ENCODE assay signal across 8 cellular contexts in genomic region chr2:95166065-95166763, GRCh38. TPM values are rescaled to one million over a fixed set of nuclear protein-coding genes. Genes with fewer than 3 reads are reported as not detected.
DNase-seq lines count a peak whose midpoint lies in the region; ATAC-seq, FAIRE-seq and TF ChIP-seq lines count a peak whose summit lies in the region.

No MANE protein-coding gene starts in this region.

- H3K36me3 ChIP-seq in bronchial epithelial cell (ENCODE audit: control insufficient read depth, insufficient read depth, low read length), result no peaks in the 10 kb centered on the region

- H3K9me3 Mint-ChIP-seq in activated naive CD4-positive, alpha-beta T cell treated with anti-CD3 and anti-CD28 coated beads, Interleukin-2, amount 10 ng/mL, durations not matched to agents 7 days and 5 days, result peaks cover 10% of the 10 kb centered on the region

- peak; percentile 25 for ATAC-seq in HG03460 (IDR thresholded peaks at IDR 0.05; ENCODE audit: unreplicated experiment)

- H3K4me1 ChIP-seq in mononuclear cell (ENCODE audit: insufficient read depth, low read length), result peaks cover 14% of the 10 kb centered on the region

- H3K4me3 Mint-ChIP-seq in activated naive CD4-positive, alpha-beta T cell treated with anti-CD3 and anti-CD28 coated beads, Interleukin-2, amount 10 ng/mL, durations not matched to agents 7 days and 5 days, result peak overlapping the region; percentile 98

- DNase-seq in activated naive CD4-positive, alpha-beta T cell treated with anti-CD3 and anti-CD28 coated beads, Interleukin-2, amount 10 ng/mL, durations not matched to agents 7 days and 5 days, result no peak
- DNase-seq in activated naive CD4-positive, alpha-beta T cell (lab: John Stamatoyannopoulos, UW), result no peak
- DNase-seq in bronchial epithelial cell (ENCODE audit: low read depth) (no peak), cortex of kidney (lab: John Stamatoyannopoulos, UW) (no peak), hippocampal formation (lab: John Stamatoyannopoulos, UW) (no peak), NCI-H82 treated with DMSO at 0.1 percent for 48 hours (lab: John Stamatoyannopoulos, UW; ENCODE audit: unreplicated experiment) (no peak)

- H3K4me3 ChIP-seq in bronchial epithelial cell (ENCODE audit: low read depth, low read length) (peak overlapping the region; percentile 83), mononuclear cell (ENCODE audit: low read length) (peak overlapping the region; percentile 79)

- TF ChIP-seq CTCF in bronchial epithelial cell (IDR thresholded peaks at IDR 0.05; ENCODE audit: insufficient read depth, low read length, severe bottlenecking), result no peak

- no peaks in the 10 kb centered on the region for H3K27me3 Mint-ChIP-seq in activated naive CD4-positive, alpha-beta T cell treated with anti-CD3 and anti-CD28 coated beads, Interleukin-2, amount 10 ng/mL, durations not matched to agents 7 days and 5 days

- FAIRE-seq in bronchial epithelial cell (lab: Jason Lieb, UNC), result no peak

- peaks cover 19% of the 10 kb centered on the region for H3K36me3 Mint-ChIP-seq in activated naive CD4-positive, alpha-beta T cell treated with anti-CD3 and anti-CD28 coated beads, Interleukin-2, amount 10 ng/mL, durations not matched to agents 7 days and 5 days

- no peaks in the 10 kb centered on the region for H3K9me3 ChIP-seq in mononuclear cell (ENCODE audit: low read depth, low read length)

- CTCF ChIA-PET in activated naive CD4-positive, alpha-beta T cell treated with anti-CD3 and anti-CD28 coated beads, Interleukin-2, amount 10 ng/mL, durations not matched to agents 7 days and 5 days (lab: Charles Lee), result interaction anchor here (0.7 to 2.4 kb wide), 3 partner anchors 51 to 144 kb away, joined by 4 to 10 read pairs (median 4); no protein-coding TSS in a partner anchor

- peak overlapping the region; percentile 92 for H3K27ac Mint-ChIP-seq in activated naive CD4-positive, alpha-beta T cell treated with anti-CD3 and anti-CD28 coated beads, Interleukin-2, amount 10 ng/mL, durations not matched to agents 7 days and 5 days

- peaks cover 32% of the 10 kb centered on the region for H3K4me1 Mint-ChIP-seq in activated naive CD4-positive, alpha-beta T cell treated with anti-CD3 and anti-CD28 coated beads, Interleukin-2, amount 10 ng/mL, durations not matched to agents 7 days and 5 days

- H3K27me3 ChIP-seq in bronchial epithelial cell (ENCODE audit: control insufficient read depth, insufficient read depth, low read length), result no peaks in the 10 kb centered on the region
- H3K27me3 ChIP-seq in mononuclear cell (ENCODE audit: insufficient read depth, low read length), result no peaks in the 10 kb centered on the region

RNA-seq across cellular contexts. Expression of gene ZNF2, which starts 0.6 kb away (rescaled TPM):
- total RNA-seq in bronchial epithelial cell (7.4 and 8.8 TPM in 2 replicates), mononuclear cell (0.10 TPM)

RNA-seq across cellular contexts. Expression of gene ZNF514, which starts 6.6 kb away (rescaled TPM):
- total RNA-seq in bronchial epithelial cell (12.5 and 13.2 TPM in 2 replicates), mononuclear cell (6.9 TPM)

RNA-seq across cellular contexts. Expression of gene ZNF892, which starts 41.1 kb away (rescaled TPM):
- 5.8 and 5.9 TPM in 2 replicates for total RNA-seq in bronchial epithelial cell
- total RNA-seq in mononuclear cell, result 1.2 TPM

RNA-seq across cellular contexts. Expression of gene MRPS5, which starts 44.6 kb away (rescaled TPM):
- total RNA-seq in bronchial epithelial cell, result 59.5 and 59.8 TPM in 2 replicates
- 14.5 TPM for total RNA-seq in mononuclear cell
